Comparison of ENCODE assay signal across 8 cellular contexts in the genomic region with DNA sequence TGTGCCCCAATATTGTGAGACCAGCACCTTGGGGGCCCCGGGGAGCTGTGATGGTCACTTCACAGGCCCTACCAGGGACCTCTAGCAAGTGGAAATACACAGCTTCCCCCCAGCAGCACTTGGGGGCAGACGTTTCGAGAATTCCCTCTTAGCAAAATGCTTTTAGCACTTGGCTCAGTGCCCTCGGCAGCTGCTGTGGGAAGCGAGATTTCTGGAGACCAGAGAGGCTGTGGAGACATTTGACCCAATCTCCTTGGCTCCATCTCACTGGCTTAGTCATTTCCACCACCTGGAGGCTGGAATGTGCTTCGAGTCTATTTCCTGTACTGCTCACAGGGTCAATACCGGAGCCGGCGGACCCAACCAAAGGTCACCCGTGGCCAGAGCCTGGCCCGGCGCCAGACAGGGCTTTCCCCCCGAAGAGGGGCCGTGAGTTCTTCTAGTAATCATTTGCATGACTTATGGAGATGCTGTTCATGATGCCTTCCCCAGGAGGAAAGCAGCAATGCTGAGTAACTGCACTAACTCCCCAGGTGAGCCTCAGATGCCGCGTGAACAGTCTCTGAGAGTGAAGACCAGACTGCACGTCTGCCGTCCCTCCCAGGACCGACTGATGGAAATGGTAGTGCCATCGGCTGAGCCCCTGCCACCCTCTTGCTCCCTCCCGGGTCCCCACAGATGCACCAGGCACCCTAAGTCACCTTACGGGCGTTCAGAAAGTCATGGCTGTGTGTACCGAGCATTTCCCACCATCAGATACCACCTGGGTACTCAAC. TPM values are rescaled to one million over a fixed set of nuclear protein-coding genes. Genes with fewer than 3 reads are reported as not detected.
DNase-seq lines count a peak whose midpoint lies in the region; ATAC-seq and TF ChIP-seq lines count a peak whose summit lies in the region.

No MANE protein-coding gene starts in this region.

- H3K36me3 ChIP-seq in lower lobe of right lung (no peaks in the 10 kb centered on the region), aorta (ENCODE audit: control insufficient read depth in 1 of 2, insufficient read depth in 2 of 2, low read length in 1 of 2) (no peaks in the 10 kb centered on the region)

- DNase-seq in AG20443 (ENCODE audit: low spot score): peak; percentile 79
- peak; percentile 35 for DNase-seq in NCI-H1694 (lab: John Stamatoyannopoulos, UW)
- DNase-seq in lower lobe of right lung: no peak
- peak; percentile 87 to 90 for DNase-seq in aorta
- no peak for DNase-seq in CD1c-positive myeloid dendritic cell (ENCODE audit: extremely low spot score)

- 40 to 41% methylated on average over 24 of the region's 24 CpGs for WGBS in aorta, 2 donors

- H3K27me3 ChIP-seq in lower lobe of right lung (ENCODE audit: low read depth): peaks cover 6% of the 10 kb centered on the region
- no peaks in the 10 kb centered on the region for H3K27me3 ChIP-seq in aorta (ENCODE audit: control insufficient read depth in 1 of 2, insufficient read depth in 2 of 2, low read length in 1 of 2)

- H3K9me3 ChIP-seq in lower lobe of right lung (no peaks in the 10 kb centered on the region), aorta (ENCODE audit: control insufficient read depth, low read length) (no peaks in the 10 kb centered on the region)

- ATAC-seq in lower lobe of right lung (peak; percentile 25), aorta (ENCODE audit: low FRiP score) (peak; percentile 37), GM21825 (IDR thresholded peaks at IDR 0.05; ENCODE audit: unreplicated experiment) (no peak), GM18858 (IDR thresholded peaks at IDR 0.05; ENCODE audit: unreplicated experiment) (no peak)

- no peak overlapping the region for H3K4me3 ChIP-seq in lower lobe of right lung
- no peak overlapping the region for H3K4me3 ChIP-seq in aorta (ENCODE audit: low read length in 2 of 2)

- H3K27ac ChIP-seq in cingulate gyrus (ENCODE audit: low read depth, low read length): peak overlapping the region; percentile 25
- H3K27ac ChIP-seq in lower lobe of right lung: no peak overlapping the region
- H3K27ac ChIP-seq in aorta (ENCODE audit: low read depth in 1 of 2, low read length in 2 of 2): peak overlapping the region; percentile 51 to 78

- intact Hi-C loops in lower lobe of right lung (cut with DNase I): no loop called here
- intact Hi-C loops in aorta (cut with DNase I): loop anchor here in 1 of 2 donors (2.0 to 5.0 kb wide), 2 partner anchors 89 to 139 kb away; no protein-coding TSS in a partner anchor

- TF ChIP-seq CTCF in lower lobe of right lung (IDR thresholded peaks at IDR 0.05): no peak

- H3K4me1 ChIP-seq in lower lobe of right lung (peaks cover 14% of the 10 kb centered on the region), aorta (ENCODE audit: control insufficient read depth in 1 of 2, insufficient read depth in 2 of 2, low read length in 2 of 2) (no peaks in the 10 kb centered on the region)

RNA-seq across cellular contexts. Expression of a gene that starts 4.4 kb away (rescaled TPM):
- total RNA-seq in lower lobe of right lung: 23.8 TPM
- 10 to 100 TPM; 56.8 to 59.8 TPM for total RNA-seq in aorta
- 10 to 100 TPM; 25.5 to 38.9 TPM for polyA plus RNA-seq in aorta

RNA-seq across cellular contexts. Expression of a gene that starts 52.0 kb away (rescaled TPM):
- 15.6 TPM for total RNA-seq in lower lobe of right lung
- 10 to 100 TPM; 21.8 to 52.8 TPM for total RNA-seq in aorta
- polyA plus RNA-seq in aorta: 1 to 10 TPM; 3.1 to 4.4 TPM

Comparison
In these comparisons a context has a peak if more than half of its experiments do, and no peak if none do; other contexts are left out.
1. DNase-seq: peak in AG20443 (single experiment), NCI-H1694 (single experiment) and aorta (2 of 2); none in lower lobe of right lung (single experiment) and CD1c-positive myeloid dendritic cell (single experiment).
2. ATAC-seq: peak in lower lobe of right lung (2 of 2) and aorta (single experiment); none in GM21825 (single experiment) and GM18858 (single experiment).